1 cellular context compared by ENCODE assay signal in the genomic region with DNA sequence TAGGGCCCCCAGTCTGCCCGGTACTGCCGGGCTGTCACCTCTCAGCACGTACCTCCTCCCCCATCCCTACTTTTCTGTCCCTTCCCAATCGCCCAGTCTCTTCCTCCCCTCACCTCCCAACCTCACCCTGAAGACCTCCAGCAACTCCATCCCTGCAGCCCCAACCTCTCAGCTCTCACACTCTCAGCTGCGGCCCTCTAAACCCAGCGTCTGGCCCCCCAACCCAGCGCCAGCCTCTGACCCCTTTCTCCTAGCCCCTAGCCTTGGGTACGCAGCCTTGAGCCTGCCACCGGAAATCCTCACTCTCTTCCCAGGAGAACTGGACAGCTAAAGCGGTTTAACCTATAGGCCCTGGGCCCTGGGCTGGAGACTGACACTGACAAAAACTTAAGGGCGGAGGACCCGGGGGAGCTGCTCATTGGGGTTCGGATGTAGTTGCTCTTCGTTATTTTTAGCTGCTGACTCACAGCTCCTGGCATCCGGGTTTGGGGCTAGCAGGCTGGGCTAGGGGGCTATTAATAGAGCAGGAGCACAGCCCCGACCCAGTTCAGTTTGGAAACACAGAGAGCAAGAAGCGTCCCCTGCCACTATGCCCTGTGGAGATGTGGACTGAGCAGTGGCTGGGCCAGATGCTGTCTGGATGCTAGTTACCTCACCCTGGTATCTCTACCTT.
TF ChIP-seq lines count a peak whose summit lies in the region.

No MANE protein-coding gene starts in this region.

TF ChIP-seq in IMR-90, 13 proteins besides CTCF, POLR2A, EP300 and RAD21:
- TF ChIP-seq FOS (IDR thresholded peaks at IDR 0.05; ENCODE audit: low read depth, low read length) (no peak), SMC3 (IDR thresholded peaks at IDR 0.05; ENCODE audit: low read depth, low read length) (no peak), MAFK (IDR thresholded peaks at IDR 0.05; ENCODE audit: low read depth, low read length) (no peak), NFE2L2 (IDR thresholded peaks at IDR 0.05; ENCODE audit: low read depth, low read length) (no peak), CEBPB (IDR thresholded peaks at IDR 0.05; ENCODE audit: low read depth, low read length) (no peak), CHD1 (IDR thresholded peaks at IDR 0.05; ENCODE audit: low read depth, low read length) (no peak), MAZ (IDR thresholded peaks at IDR 0.05; ENCODE audit: borderline replicate concordance, low read depth, low read length) (no peak), RFX5 (IDR thresholded peaks at IDR 0.05; ENCODE audit: low read depth, low read length) (no peak)
- TF ChIP-seq, protein P1, sequence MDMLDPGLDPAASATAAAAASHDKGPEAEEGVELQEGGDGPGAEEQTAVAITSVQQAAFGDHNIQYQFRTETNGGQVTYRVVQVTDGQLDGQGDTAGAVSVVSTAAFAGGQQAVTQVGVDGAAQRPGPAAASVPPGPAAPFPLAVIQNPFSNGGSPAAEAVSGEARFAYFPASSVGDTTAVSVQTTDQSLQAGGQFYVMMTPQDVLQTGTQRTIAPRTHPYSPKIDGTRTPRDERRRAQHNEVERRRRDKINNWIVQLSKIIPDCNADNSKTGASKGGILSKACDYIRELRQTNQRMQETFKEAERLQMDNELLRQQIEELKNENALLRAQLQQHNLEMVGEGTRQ (IDR thresholded peaks at IDR 0.05; ENCODE audit: low read depth, low read length), result no peak
